1 cellular context compared by ENCODE assay signal in the genomic region with DNA sequence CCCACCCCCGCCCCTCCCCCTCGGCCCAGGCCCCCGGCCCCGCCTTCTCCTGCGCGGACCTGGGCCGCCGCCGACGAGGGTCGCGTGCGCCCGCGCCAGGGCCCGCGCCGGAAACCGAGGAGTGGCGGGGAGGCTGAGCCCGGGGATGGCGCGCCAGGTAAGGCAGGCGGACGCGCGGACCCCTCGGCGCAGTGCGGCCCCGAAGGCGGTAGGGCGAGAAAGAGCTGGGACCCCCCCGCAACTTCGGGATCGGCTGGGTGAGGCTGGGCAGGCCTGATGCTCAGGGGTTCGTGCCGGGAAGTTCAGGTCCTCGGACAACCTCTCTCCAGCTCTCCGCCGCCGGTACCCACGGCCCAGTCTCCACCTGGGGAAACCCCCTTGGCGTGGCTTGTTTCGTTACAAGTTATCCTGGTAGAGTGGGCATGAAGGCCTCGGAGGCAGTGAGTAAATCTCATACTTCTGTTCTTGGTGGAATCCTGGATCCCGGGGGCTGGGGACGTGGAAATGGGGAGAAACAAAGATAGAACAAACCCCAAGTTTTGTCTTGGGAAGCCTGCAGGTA.
TF ChIP-seq lines count a peak whose summit lies in the region.

No MANE protein-coding gene starts in this region.

TF ChIP-seq in HEK293, 187 proteins besides CTCF, POLR2A, EP300 and RAD21 (continued from another document):
- TF ChIP-seq ZNF837 (tag by site-specific recombination; IDR thresholded peaks at IDR 0.05) (no peak), GLIS1 (tag by site-specific recombination; IDR thresholded peaks at IDR 0.05) (no peak), ZNF23 (tag by site-specific recombination; IDR thresholded peaks at IDR 0.05; ENCODE audit: borderline replicate concordance) (no peak), ZNF335 (tag by site-specific recombination; conservative IDR thresholded peaks at IDR 0.05) (peak; percentile 28), SCRT2 (tag by site-specific recombination; IDR thresholded peaks at IDR 0.05) (no peak), ZNF530 (tag by site-specific recombination; IDR thresholded peaks at IDR 0.05; ENCODE audit: low read depth) (no peak), ZBTB26 (tag by site-specific recombination; optimal IDR thresholded peaks at IDR 0.05) (peak; percentile 75), ZNF239 (tag by site-specific recombination; IDR thresholded peaks at IDR 0.05) (no peak), ZNF747 (tag by site-specific recombination; IDR thresholded peaks at IDR 0.05) (no peak), REPIN1 (tag by site-specific recombination; IDR thresholded peaks at IDR 0.05; ENCODE audit: low read depth) (no peak), ZNF777 (tag by site-specific recombination; IDR thresholded peaks at IDR 0.05; ENCODE audit: borderline replicate concordance) (no peak), ZNF341 (tag by site-specific recombination; IDR thresholded peaks at IDR 0.05; ENCODE audit: low read depth) (0 out of 2 replicates have a peak, but pooled peaks have one; percentile 8), ZSCAN4 (tag by site-specific recombination; IDR thresholded peaks at IDR 0.05) (no peak), ZNF621 (tag by site-specific recombination; IDR thresholded peaks at IDR 0.05) (no peak), GLIS2 (tag by site-specific recombination; IDR thresholded peaks at IDR 0.05) (0 out of 2 replicates have a peak, but pooled peaks have one; percentile 11), ZNF366 (tag by site-specific recombination; conservative IDR thresholded peaks at IDR 0.05) (no peak), ZNF223 (tag by site-specific recombination; IDR thresholded peaks at IDR 0.05) (no peak), ZNF121 (tag by site-specific recombination; IDR thresholded peaks at IDR 0.05) (no peak), ZNF350 (tag by site-specific recombination; IDR thresholded peaks at IDR 0.05) (no peak), ZNF473 (tag by site-specific recombination; IDR thresholded peaks at IDR 0.05) (no peak), KLF1 (tag by site-specific recombination; IDR thresholded peaks at IDR 0.05) (no peak), ZNF658 (tag by site-specific recombination; IDR thresholded peaks at IDR 0.05) (no peak), ZNF184 (tag by site-specific recombination; IDR thresholded peaks at IDR 0.05) (no peak), ZNF18 (tag by site-specific recombination; IDR thresholded peaks at IDR 0.05) (no peak), ZBTB7A (tag by site-specific recombination; IDR thresholded peaks at IDR 0.05; ENCODE audit: low read depth) (peak; percentile 63; the same call in 1 of the 2 replicates), ZNF843 (tag by site-specific recombination; IDR thresholded peaks at IDR 0.05) (no peak), OSR2 (tag by site-specific recombination; IDR thresholded peaks at IDR 0.05) (no peak), GFI1B (tag by site-specific recombination; IDR thresholded peaks at IDR 0.05) (no peak), HOXA7 (CRISPR knock-in tag; IDR thresholded peaks at IDR 0.05; ENCODE audit: borderline replicate concordance) (no peak), ZNF214 (tag by site-specific recombination; IDR thresholded peaks at IDR 0.05; ENCODE audit: borderline replicate concordance) (no peak), ZNF792 (tag by site-specific recombination; IDR thresholded peaks at IDR 0.05) (no peak)
- TF ChIP-seq, protein P1, sequence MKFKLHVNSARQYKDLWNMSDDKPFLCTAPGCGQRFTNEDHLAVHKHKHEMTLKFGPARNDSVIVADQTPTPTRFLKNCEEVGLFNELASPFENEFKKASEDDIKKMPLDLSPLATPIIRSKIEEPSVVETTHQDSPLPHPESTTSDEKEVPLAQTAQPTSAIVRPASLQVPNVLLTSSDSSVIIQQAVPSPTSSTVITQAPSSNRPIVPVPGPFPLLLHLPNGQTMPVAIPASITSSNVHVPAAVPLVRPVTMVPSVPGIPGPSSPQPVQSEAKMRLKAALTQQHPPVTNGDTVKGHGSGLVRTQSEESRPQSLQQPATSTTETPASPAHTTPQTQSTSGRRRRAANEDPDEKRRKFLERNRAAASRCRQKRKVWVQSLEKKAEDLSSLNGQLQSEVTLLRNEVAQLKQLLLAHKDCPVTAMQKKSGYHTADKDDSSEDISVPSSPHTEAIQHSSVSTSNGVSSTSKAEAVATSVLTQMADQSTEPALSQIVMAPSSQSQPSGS (tag by site-specific recombination; IDR thresholded peaks at IDR 0.05; ENCODE audit: low read depth) = no peak
- TF ChIP-seq, protein P2, sequence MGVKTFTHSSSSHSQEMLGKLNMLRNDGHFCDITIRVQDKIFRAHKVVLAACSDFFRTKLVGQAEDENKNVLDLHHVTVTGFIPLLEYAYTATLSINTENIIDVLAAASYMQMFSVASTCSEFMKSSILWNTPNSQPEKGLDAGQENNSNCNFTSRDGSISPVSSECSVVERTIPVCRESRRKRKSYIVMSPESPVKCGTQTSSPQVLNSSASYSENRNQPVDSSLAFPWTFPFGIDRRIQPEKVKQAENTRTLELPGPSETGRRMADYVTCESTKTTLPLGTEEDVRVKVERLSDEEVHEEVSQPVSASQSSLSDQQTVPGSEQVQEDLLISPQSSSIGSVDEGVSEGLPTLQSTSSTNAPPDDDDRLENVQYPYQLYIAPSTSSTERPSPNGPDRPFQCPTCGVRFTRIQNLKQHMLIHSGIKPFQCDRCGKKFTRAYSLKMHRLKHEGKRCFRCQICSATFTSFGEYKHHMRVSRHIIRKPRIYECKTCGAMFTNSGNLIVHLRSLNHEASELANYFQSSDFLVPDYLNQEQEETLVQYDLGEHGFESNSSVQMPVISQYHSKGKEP (tag by site-specific recombination; IDR thresholded peaks at IDR 0.05) = no peak
- TF ChIP-seq, protein P3, sequence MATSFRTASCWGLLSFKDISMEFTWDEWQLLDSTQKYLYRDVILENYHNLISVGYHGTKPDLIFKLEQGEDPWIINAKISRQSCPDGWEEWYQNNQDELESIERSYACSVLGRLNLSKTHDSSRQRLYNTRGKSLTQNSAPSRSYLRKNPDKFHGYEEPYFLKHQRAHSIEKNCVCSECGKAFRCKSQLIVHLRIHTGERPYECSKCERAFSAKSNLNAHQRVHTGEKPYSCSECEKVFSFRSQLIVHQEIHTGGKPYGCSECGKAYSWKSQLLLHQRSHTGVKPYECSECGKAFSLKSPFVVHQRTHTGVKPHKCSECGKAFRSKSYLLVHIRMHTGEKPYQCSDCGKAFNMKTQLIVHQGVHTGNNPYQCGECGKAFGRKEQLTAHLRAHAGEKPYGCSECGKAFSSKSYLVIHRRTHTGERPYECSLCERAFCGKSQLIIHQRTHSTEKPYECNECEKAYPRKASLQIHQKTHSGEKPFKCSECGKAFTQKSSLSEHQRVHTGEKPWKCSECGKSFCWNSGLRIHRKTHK (tag by site-specific recombination; IDR thresholded peaks at IDR 0.05) = no peak
